In the genomic region with DNA sequence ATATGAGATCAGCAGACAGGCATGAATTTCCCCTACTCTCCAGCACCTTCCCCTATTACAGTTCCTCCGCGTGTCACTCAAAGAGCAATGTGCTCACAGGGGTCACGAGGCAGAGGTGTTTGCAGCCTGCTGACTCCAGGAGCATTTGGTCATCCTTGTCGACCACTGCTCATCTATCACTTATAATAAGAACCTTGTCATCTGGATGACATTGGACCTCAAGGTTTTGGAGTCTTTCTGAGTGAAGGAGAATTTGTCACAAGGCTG, we compare ENCODE assay signal across 22 cellular contexts. TPM values are rescaled to one million over a fixed set of nuclear protein-coding genes. Genes with fewer than 3 reads are reported as not detected.
"Had no signal": no experiment of that assay in that cellular context is flagged by ENCODE, and none has a peak within 500 bp of the region (broad histone marks: within the 10 kb centered on the region; RNA-seq: fewer than 3 reads in every experiment).

No MANE protein-coding gene starts in this region.

- H3K36me3 ChIP-seq: ascending aorta, esophagus muscularis mucosa, neural progenitor cell, pancreas, right lobe of liver, tibial artery, uterus had no signal

- H3K4me3 ChIP-seq: ascending aorta, esophagus muscularis mucosa, mucosa of descending colon, neural progenitor cell, pancreas, right lobe of liver, tibial artery, uterus had no signal

- H3K9me3 Mint-ChIP-seq: activated CD4-positive, alpha-beta T cell treated with anti-CD3 and anti-CD28 coated beads, Interleukin-2, amount 10 ng/mL, durations not matched to agents 24 days and 14 days; dendritic cell treated with granulocyte-macrophage colony-stimulating factor and Interleukin-4, amounts not matched to agents 40 ng/mL and 50 ng/mL, for 4 days; neural progenitor cell had no signal

- H3K4me1 ChIP-seq: ascending aorta, esophagus muscularis mucosa, neural progenitor cell, pancreas, right lobe of liver, tibial artery, uterus had no signal

- H3K27ac ChIP-seq: ascending aorta, esophagus muscularis mucosa, neural progenitor cell, pancreas, right lobe of liver, tibial artery, uterus had no signal

- H3K27ac Mint-ChIP-seq: activated CD4-positive, alpha-beta T cell treated with anti-CD3 and anti-CD28 coated beads, Interleukin-2, amount 10 ng/mL, durations not matched to agents 24 days and 14 days; activated CD8-positive, alpha-beta T cell treated with anti-CD3 and anti-CD28 coated beads, Interleukin-2, amount 10 ng/mL, durations not matched to agents 7 days and 5 days; dendritic cell treated with granulocyte-macrophage colony-stimulating factor and Interleukin-4, amounts not matched to agents 40 ng/mL and 50 ng/mL, for 4 days; neural progenitor cell had no signal

- H3K27me3 Mint-ChIP-seq: activated CD4-positive, alpha-beta T cell treated with anti-CD3 and anti-CD28 coated beads, Interleukin-2, amount 10 ng/mL, durations not matched to agents 24 days and 14 days had no signal

- H3K27me3 ChIP-seq: ascending aorta, esophagus muscularis mucosa, neural progenitor cell, pancreas, right lobe of liver, tibial artery, uterus had no signal

- H3K9ac ChIP-seq: neural progenitor cell had no signal

- ATAC-seq: activated CD8-positive, alpha-beta T cell treated with anti-CD3 and anti-CD28 coated beads, Interleukin-2, amount 10 ng/mL, durations not matched to agents 7 days and 5 days; activated T-cell treated with anti-CD3 and anti-CD28 coated beads, Interleukin-2, amount 50 U/mL, for 4 hours; left ventricle myocardium superior; mucosa of descending colon; naive thymus-derived CD4-positive, alpha-beta T cell; right lobe of liver had no signal

- H3K36me3 Mint-ChIP-seq: naive thymus-derived CD4-positive, alpha-beta T cell; neural progenitor cell had no signal

- H3K4me2 ChIP-seq: neural progenitor cell had no signal

- DNase-seq: activated CD4-positive, alpha-beta T cell treated with anti-CD3 and anti-CD28 coated beads, Interleukin-2, amount 10 ng/mL, durations not matched to agents 24 days and 14 days; activated CD8-positive, alpha-beta T cell treated with anti-CD3 and anti-CD28 coated beads, Interleukin-2, amount 10 ng/mL, durations not matched to agents 7 days and 5 days; activated effector memory CD4-positive, alpha-beta T cell treated with Interleukin-2 at 50 U/mL for 16 hours; activated naive CD4-positive, alpha-beta T cell treated with anti-CD3 and anti-CD28 coated beads, Interleukin-2, amount 50 U/mL, for 16 hours; activated T-cell treated with anti-CD3 and anti-CD28 coated beads, Interleukin-2, amount 50 U/mL, for 4 hours; effector CD8-positive, alpha-beta T cell; left ventricle myocardium superior; mucosa of descending colon; naive thymus-derived CD4-positive, alpha-beta T cell; pancreas; right lobe of liver; stimulated activated CD4-positive, alpha-beta T cell treated with anti-CD3 and anti-CD28 coated beads, Interleukin-12 subunit alpha, Interleukin-12 subunit beta, amount 100 ng/mL, for 4 hours; stimulated activated CD4-positive, alpha-beta T cell treated with anti-CD3 and anti-CD28 coated beads, Interleukin-2, amount 100 ng/mL, for 24 hours; stimulated activated naive CD4-positive, alpha-beta T cell treated with Interleukin-2 at 50 U/mL for 16 hours; T1000; tibial artery; uterus had no signal

- H3K9me3 ChIP-seq: ascending aorta, mucosa of descending colon, pancreas, right lobe of liver, tibial artery, uterus had no signal

- H3K4me3 Mint-ChIP-seq: activated CD4-positive, alpha-beta T cell treated with anti-CD3 and anti-CD28 coated beads, Interleukin-2, amount 10 ng/mL, durations not matched to agents 24 days and 14 days; activated CD8-positive, alpha-beta T cell treated with anti-CD3 and anti-CD28 coated beads, Interleukin-2, amount 10 ng/mL, durations not matched to agents 7 days and 5 days; activated T-cell treated with anti-CD3 and anti-CD28 coated beads, Interleukin-2, amount 50 U/mL, for 4 hours; dendritic cell treated with granulocyte-macrophage colony-stimulating factor and Interleukin-4, amounts not matched to agents 40 ng/mL and 50 ng/mL, for 4 days; naive thymus-derived CD4-positive, alpha-beta T cell; neural progenitor cell had no signal

- H3K4me1 Mint-ChIP-seq: activated CD4-positive, alpha-beta T cell treated with anti-CD3 and anti-CD28 coated beads, Interleukin-2, amount 10 ng/mL, durations not matched to agents 24 days and 14 days; naive thymus-derived CD4-positive, alpha-beta T cell had no signal

RNA-seq across cellular contexts. Expression of a gene that starts 32.9 kb away (rescaled TPM):
- total RNA-seq: activated CD4-positive, alpha-beta T cell treated with anti-CD3 and anti-CD28 coated beads, Interleukin-2, amount 10 ng/mL, durations not matched to agents 24 days and 14 days; activated CD8-positive, alpha-beta T cell treated with anti-CD3 and anti-CD28 coated beads, Interleukin-2, amount 10 ng/mL, durations not matched to agents 7 days and 5 days; activated T-cell treated with anti-CD3 and anti-CD28 coated beads, Interleukin-2, amount 50 U/mL, for 4 hours; ascending aorta; left ventricle myocardium superior; naive thymus-derived CD4-positive, alpha-beta T cell; T-helper 1 cell treated with Interleukin-12 subunit alpha and Interleukin-12 subunit beta and Interleukin-4 antibody, amounts not matched to agents 30 ng/mL and 1 ng/mL, for 36 hours had no signal
